Comparison of ENCODE assay signal across 9 cellular contexts in genomic region chr6:25788305-25788922, GRCh38. TPM values are rescaled to one million over a fixed set of nuclear protein-coding genes. Genes with fewer than 3 reads are reported as not detected.
A peak's percentile ranks its signal among the peaks of the same experiment; 100 is the strongest.
DNase-seq lines count a peak whose midpoint lies in the region; ATAC-seq and TF ChIP-seq lines count a peak whose summit lies in the region.
"Had no signal": no experiment of that assay in that cellular context is flagged by ENCODE, and none has a peak within 500 bp of the region (broad histone marks: within the 10 kb centered on the region; RNA-seq: fewer than 3 reads in every experiment).

No MANE protein-coding gene starts in this region.

- no peak overlapping the region for H3K27ac Mint-ChIP-seq in activated CD4-positive, alpha-beta memory T cell treated with anti-CD3 and anti-CD28 coated beads, Interleukin-2, amount 10 ng/mL, durations not matched to agents 7 days and 5 days
- no peak overlapping the region for H3K27ac Mint-ChIP-seq in mesothelial cell of epicardium

- peaks cover 2% of the 10 kb centered on the region for H3K36me3 Mint-ChIP-seq in activated CD4-positive, alpha-beta memory T cell treated with anti-CD3 and anti-CD28 coated beads, Interleukin-2, amount 10 ng/mL, durations not matched to agents 7 days and 5 days (ENCODE audit: low read depth)
- no peaks in the 10 kb centered on the region for H3K36me3 Mint-ChIP-seq in mesothelial cell of epicardium

- H3K4me3 Mint-ChIP-seq in activated CD4-positive, alpha-beta memory T cell treated with anti-CD3 and anti-CD28 coated beads, Interleukin-2, amount 10 ng/mL, durations not matched to agents 7 days and 5 days = no peak overlapping the region
- H3K4me3 Mint-ChIP-seq in mesothelial cell of epicardium = no peak overlapping the region

- H3K79me2 ChIP-seq in fibroblast of lung (ENCODE audit: control insufficient read depth, insufficient read depth, low read length) = no peaks in the 10 kb centered on the region

- peak; percentile 66 for DNase-seq in activated effector memory CD4-positive, alpha-beta T cell treated with anti-CD3 and anti-CD28 coated beads, Interleukin-2, amount 50 U/mL, for 16 hours
- no peak for DNase-seq in activated effector memory CD4-positive, alpha-beta T cell treated with Interleukin-2 at 50 U/mL for 16 hours
- peak; percentile 61 for DNase-seq in NB4 (ENCODE audit: low read depth)
- peak; percentile 28 for DNase-seq in activated CD4-positive, alpha-beta memory T cell treated with anti-CD3 and anti-CD28 coated beads, Interleukin-2, amount 10 ng/mL, durations not matched to agents 7 days and 5 days
- DNase-seq in fibroblast of lung (ENCODE audit: low read depth in 2 of 2) = peak; percentile 10 to 51
- peak in 1 of 2 donors; percentile 54 for DNase-seq in psoas muscle
- no peak for DNase-seq in mesothelial cell of epicardium (ENCODE audit: low spot score in 2 of 2, unreplicated experiment in 2 of 2)

- no peak overlapping the region for H3K27ac ChIP-seq in fibroblast of lung (ENCODE audit: insufficient read depth, low read length)
- H3K27ac ChIP-seq in psoas muscle = no peak overlapping the region

- H3K4me3 ChIP-seq in NB4 (ENCODE audit: low read depth, low read length) (no peak overlapping the region), fibroblast of lung (replicated peaks in 1 of 4; ENCODE audit: control extremely low read depth in 1 of 4, insufficient read depth in 1 of 4, low read depth in 3 of 4, low read length in 4 of 4) (no peak overlapping the region), psoas muscle (no peak overlapping the region)

- H3K9me3 Mint-ChIP-seq in activated CD4-positive, alpha-beta memory T cell treated with anti-CD3 and anti-CD28 coated beads, Interleukin-2, amount 10 ng/mL, durations not matched to agents 7 days and 5 days = peaks cover 8% of the 10 kb centered on the region
- H3K9me3 Mint-ChIP-seq in mesothelial cell of epicardium = no peaks in the 10 kb centered on the region

- H3K9me3 ChIP-seq in fibroblast of lung (ENCODE audit: control insufficient read depth, insufficient read depth, low read depth, low read length) (no peaks in the 10 kb centered on the region), psoas muscle (no peaks in the 10 kb centered on the region)

- TF ChIP-seq CTCF in NB4 (IDR thresholded peaks at IDR 0.05; ENCODE audit: low read depth, low read length) (peak; percentile 64), fibroblast of lung (conservative IDR thresholded peaks at IDR 0.05 in 1 of 2, IDR thresholded peaks at IDR 0.05 in 1 of 2; ENCODE audit: low read depth in 1 of 2, low read length in 2 of 2) (peak; percentile 62 to 64), psoas muscle (IDR thresholded peaks at IDR 0.05) (peak; percentile 27), mesothelial cell of epicardium (IDR thresholded peaks at IDR 0.05; ENCODE audit: unreplicated experiment) (no peak)

- H3K9ac ChIP-seq in fibroblast of lung (ENCODE audit: insufficient read depth, low read length) = no peak overlapping the region

- TF ChIP-seq POLR2A in NB4 (IDR thresholded peaks at IDR 0.05; ENCODE audit: extremely low read depth, insufficient read length) = no peak

- H3K4me1 Mint-ChIP-seq in activated CD4-positive, alpha-beta memory T cell treated with anti-CD3 and anti-CD28 coated beads, Interleukin-2, amount 10 ng/mL, durations not matched to agents 7 days and 5 days = peaks cover 14% of the 10 kb centered on the region
- no peaks in the 10 kb centered on the region for H3K4me1 Mint-ChIP-seq in mesothelial cell of epicardium

- no peak overlapping the region for H2AFZ ChIP-seq in fibroblast of lung (ENCODE audit: low read length)

- ATAC-seq in psoas muscle (peak in 2 of 4 donors; percentile 55 to 59), HG03039 (IDR thresholded peaks at IDR 0.05; ENCODE audit: unreplicated experiment) (no peak)

- H3K27me3 ChIP-seq in fibroblast of lung (ENCODE audit: control insufficient read depth, insufficient read depth, low read length) (no peaks in the 10 kb centered on the region), psoas muscle (ENCODE audit: insufficient read depth in 3 of 3, low read length in 2 of 3) (no peaks in the 10 kb centered on the region)

- H3K4me2 ChIP-seq in fibroblast of lung (ENCODE audit: extremely low read depth, insufficient read depth, low read length) = no peak overlapping the region

- H3K4me1 ChIP-seq in fibroblast of lung (ENCODE audit: control insufficient read depth, extremely low read depth, insufficient read depth, low read length) (no peaks in the 10 kb centered on the region), psoas muscle (no peaks in the 10 kb centered on the region)

- CTCF ChIA-PET in activated CD4-positive, alpha-beta memory T cell treated with anti-CD3 and anti-CD28 coated beads, Interleukin-2, amount 10 ng/mL, durations not matched to agents 7 days and 5 days (lab: Charles Lee) = interaction anchor here (1.0 to 2.7 kb wide), 14 partner anchors 11 to 210 kb away, joined by 3 to 15 read pairs (median 4); no protein-coding TSS in a partner anchor

- H4K20me1 ChIP-seq in fibroblast of lung (ENCODE audit: control insufficient read depth, extremely low read depth, insufficient read depth, low read length) = no peaks in the 10 kb centered on the region

- POLR2A ChIA-PET in activated CD4-positive, alpha-beta memory T cell treated with anti-CD3 and anti-CD28 coated beads, Interleukin-2, amount 10 ng/mL, durations not matched to agents 7 days and 5 days (lab: Charles Lee) = no interaction called here

- no peaks in the 10 kb centered on the region for H3K36me3 ChIP-seq in fibroblast of lung (ENCODE audit: control insufficient read depth, insufficient read depth, low read length)
- no peaks in the 10 kb centered on the region for H3K36me3 ChIP-seq in psoas muscle (ENCODE audit: insufficient read depth in 1 of 2, low read depth in 1 of 2)

- intact Hi-C loops in psoas muscle (cut with DNase I) = loop anchor here in 1 of 2 donors (5.0 to 10.0 kb wide), 3 partner anchors 99 to 216 kb away; no protein-coding TSS in a partner anchor

- no peaks in the 10 kb centered on the region for H3K27me3 Mint-ChIP-seq in activated CD4-positive, alpha-beta memory T cell treated with anti-CD3 and anti-CD28 coated beads, Interleukin-2, amount 10 ng/mL, durations not matched to agents 7 days and 5 days
- no peaks in the 10 kb centered on the region for H3K27me3 Mint-ChIP-seq in mesothelial cell of epicardium (ENCODE audit: low read depth)

- WGBS in psoas muscle, 3 donors = 65 to 68% (median 68%) methylated on average over 4 of the region's 4 CpGs

RNA-seq across cellular contexts. Expression of gene SLC17A4, which starts 33.9 kb away (rescaled TPM):
- not detected for total RNA-seq in activated CD4-positive, alpha-beta memory T cell treated with anti-CD3 and anti-CD28 coated beads, Interleukin-2, amount 10 ng/mL, durations not matched to agents 7 days and 5 days
- total RNA-seq in fibroblast of lung = not detected in 2 replicates
- polyA plus RNA-seq in fibroblast of lung = not detected in 2 replicates
- not detected in 2 replicates for polyA plus RNA-seq in fibroblast of lung (2012)
- not detected in 2 replicates for polyA minus RNA-seq in fibroblast of lung (ENCODE audit: low replicate concordance)
- not detected for total RNA-seq in psoas muscle
- polyA plus RNA-seq in psoas muscle = not detected
- total RNA-seq in mesothelial cell of epicardium = 0.09 to 0.16 TPM in 2 of 3 replicates, not detected in the other

RNA-seq across cellular contexts. Expression of gene SLC17A1, which starts 43.4 kb away (rescaled TPM):
- not detected for total RNA-seq in activated CD4-positive, alpha-beta memory T cell treated with anti-CD3 and anti-CD28 coated beads, Interleukin-2, amount 10 ng/mL, durations not matched to agents 7 days and 5 days
- total RNA-seq in fibroblast of lung = not detected in 2 replicates
- not detected in 2 replicates for polyA plus RNA-seq in fibroblast of lung
- polyA plus RNA-seq in fibroblast of lung (2012) = not detected in 2 replicates
- polyA minus RNA-seq in fibroblast of lung (ENCODE audit: low replicate concordance) = not detected in 2 replicates
- total RNA-seq in psoas muscle = not detected
- not detected for polyA plus RNA-seq in psoas muscle
- total RNA-seq in mesothelial cell of epicardium = not detected in 3 replicates
- polyA plus RNA-seq: neural cell had no signal

Comparison
In these comparisons a context has a peak if more than half of its experiments do, and no peak if none do; other contexts are left out.
1. DNase-seq: peak in activated effector memory CD4-positive, alpha-beta T cell treated with anti-CD3 and anti-CD28 coated beads, Interleukin-2, amount 50 U/mL, for 16 hours (single experiment), NB4 (single experiment), activated CD4-positive, alpha-beta memory T cell treated with anti-CD3 and anti-CD28 coated beads, Interleukin-2, amount 10 ng/mL, durations not matched to agents 7 days and 5 days (single experiment) and fibroblast of lung (2 of 2); none in activated effector memory CD4-positive, alpha-beta T cell treated with Interleukin-2 at 50 U/mL for 16 hours (single experiment) and mesothelial cell of epicardium (0 of 2).